Comparison of ENCODE assay signal across 8 cellular contexts in genomic region chr3:120094776-120095225, GRCh38. TPM values are rescaled to one million over a fixed set of nuclear protein-coding genes. Genes with fewer than 3 reads are reported as not detected.
DNase-seq lines count a peak whose midpoint lies in the region; ATAC-seq and TF ChIP-seq lines count a peak whose summit lies in the region.

No MANE protein-coding gene starts in this region.

- no peaks in the 10 kb centered on the region for H3K27me3 ChIP-seq in AG04450 (ENCODE audit: control insufficient read depth, insufficient read depth, low read length)

- CTCF ChIA-PET in AG04450 (lab: Charles Lee) = interaction anchor here (1.5 kb wide), 1 partner anchor 203 kb away, joined by 10 read pairs; no protein-coding TSS in a partner anchor

- peak overlapping the region; percentile 100 for H3K27ac ChIP-seq in AG04450 (ENCODE audit: low read depth, low read length)
- H3K27ac ChIP-seq in cingulate gyrus (ENCODE audit: low read depth, low read length) = peak overlapping the region; percentile 97

- peak; percentile 100 for DNase-seq in AG04450 (ENCODE audit: low read depth, low spot score)
- DNase-seq in NCI-H146 (lab: John Stamatoyannopoulos, UW) = peak; percentile 100
- DNase-seq in SW 1271 (lab: John Stamatoyannopoulos, UW) = peak; percentile 99 to 100
- peak; percentile 100 for DNase-seq in kidney glomerular epithelial cell (lab: John Stamatoyannopoulos, UW)
- peak; percentile 99 for DNase-seq in stimulated activated CD4-positive, alpha-beta T cell treated with anti-CD3 and anti-CD28 coated beads, Interleukin-1b, Interleukin-23, amount 100 ng/mL, for 48 hours

- no peaks in the 10 kb centered on the region for H3K9me3 ChIP-seq in AG04450 (ENCODE audit: control insufficient read depth, insufficient read depth, low read length)

- ATAC-seq in GM18499 (IDR thresholded peaks at IDR 0.05; ENCODE audit: insufficient read depth, unreplicated experiment) (peak; percentile 54), HG02938 (IDR thresholded peaks at IDR 0.05; ENCODE audit: unreplicated experiment) (peak; percentile 71)

- POLR2A ChIA-PET in AG04450 (lab: Yijun Ruan, JAX) = interaction anchor here (0.5 to 1.8 kb wide), 20 partner anchors 14 to 691 kb away, joined by 3 to 25 read pairs (median 6); partner anchors contain the start of gene LRRC58

- TF ChIP-seq CTCF in AG04450 (IDR thresholded peaks at IDR 0.05; ENCODE audit: low read depth, low read length) = no peak

- peak overlapping the region; percentile 79 for H3K4me3 ChIP-seq in AG04450 (ENCODE audit: low read depth, low read length)

RNA-seq across cellular contexts. Expression of gene GSK3B, which starts 0.6 kb away (rescaled TPM):
- 40.0 and 43.4 TPM in 2 replicates for polyA plus RNA-seq in AG04450 (2011; rRNA removed)
- 93.2 and 95.7 TPM in 2 replicates for polyA minus RNA-seq in AG04450 (2011; rRNA and poly(A)+ RNA removed)

Comparison
In these comparisons a context has a peak if more than half of its experiments do, and no peak if none do; other contexts are left out.
1. Peak in every context shown above with its lines: DNase-seq, ATAC-seq, H3K4me3 ChIP-seq and H3K27ac ChIP-seq.